ENCODE assay signal across 30 cellular contexts in genomic region chr2:221671515-221671914, GRCh38.
DNase-seq lines count a peak whose midpoint lies in the region; ATAC-seq, FAIRE-seq and TF ChIP-seq lines count a peak whose summit lies in the region.
"Had no signal": no experiment of that assay in that cellular context is flagged by ENCODE, and none has a peak within 500 bp of the region (broad histone marks: within the 10 kb centered on the region; RNA-seq: fewer than 3 reads in every experiment).

No MANE protein-coding gene starts in this region.

- H4K20me1 ChIP-seq in GM23248 (ENCODE audit: insufficient read depth) (no peaks in the 10 kb centered on the region), PC-3 (ENCODE audit: low read length) (no peaks in the 10 kb centered on the region)
- H4K20me1 ChIP-seq: BLaER1 treated with 17β-estradiol and CSF1 and Interleukin-3, amounts not matched to agents 10 nM and 100 nM had no signal

- H3K4me3 Mint-ChIP-seq in chondrocyte (ENCODE audit: unreplicated experiment) = no peak overlapping the region
- no peak overlapping the region for H3K4me3 Mint-ChIP-seq in T-helper 2 cell treated with Interferon-gamma antibody and Interleukin-4, amounts not matched to agents 5 μg/mL and 100 μg/mL, for 36 hours
- H3K4me3 Mint-ChIP-seq: activated CD4-positive, alpha-beta T cell treated with anti-CD3 and anti-CD28 coated beads, Interleukin-2, amount 10 ng/mL, durations not matched to agents 24 days and 14 days; activated naive CD4-positive, alpha-beta T cell treated with anti-CD3 and anti-CD28 coated beads, Interleukin-2, amount 10 ng/mL, durations not matched to agents 7 days and 5 days; activated T-cell treated with anti-CD3 and anti-CD28 coated beads, Interleukin-2, amount 50 U/mL, for 4 hours; nephron; T-helper 1 cell treated with Interleukin-12 subunit alpha and Interleukin-12 subunit beta and Interleukin-4 antibody, amounts not matched to agents 30 μg/mL and 1 μg/mL, for 36 hours had no signal

- H3K27me3 ChIP-seq in GM23248 (replicated peaks; ENCODE audit: insufficient read depth) (peaks cover 4% of the 10 kb centered on the region; the same call in 1 of the 2 replicates), PC-3 (ENCODE audit: low read length) (no peaks in the 10 kb centered on the region)
- H3K27me3 ChIP-seq: BLaER1 treated with 17β-estradiol and CSF1 and Interleukin-3, amounts not matched to agents 10 nM and 100 nM; pancreas; right atrium auricular region had no signal

- no peaks in the 10 kb centered on the region for H3K27me3 Mint-ChIP-seq in chondrocyte (ENCODE audit: low read depth)
- H3K27me3 Mint-ChIP-seq in T-helper 2 cell treated with Interferon-gamma antibody and Interleukin-4, amounts not matched to agents 5 μg/mL and 100 μg/mL, for 36 hours (ENCODE audit: low read depth) = no peaks in the 10 kb centered on the region
- H3K27me3 Mint-ChIP-seq: activated CD4-positive, alpha-beta T cell treated with anti-CD3 and anti-CD28 coated beads, Interleukin-2, amount 10 ng/mL, durations not matched to agents 24 days and 14 days; activated naive CD4-positive, alpha-beta T cell treated with anti-CD3 and anti-CD28 coated beads, Interleukin-2, amount 10 ng/mL, durations not matched to agents 7 days and 5 days had no signal

- peaks cover 7% of the 10 kb centered on the region for H3K4me1 Mint-ChIP-seq in chondrocyte (ENCODE audit: low read depth)
- no peaks in the 10 kb centered on the region for H3K4me1 Mint-ChIP-seq in T-helper 2 cell treated with Interferon-gamma antibody and Interleukin-4, amounts not matched to agents 5 μg/mL and 100 μg/mL, for 36 hours (ENCODE audit: low read depth)
- H3K4me1 Mint-ChIP-seq: activated CD4-positive, alpha-beta T cell treated with anti-CD3 and anti-CD28 coated beads, Interleukin-2, amount 10 ng/mL, durations not matched to agents 24 days and 14 days; activated naive CD4-positive, alpha-beta T cell treated with anti-CD3 and anti-CD28 coated beads, Interleukin-2, amount 10 ng/mL, durations not matched to agents 7 days and 5 days; nephron had no signal

- no peak for FAIRE-seq in GM19239 (lab: Jason Lieb, UNC)
- FAIRE-seq: H1, keratinocyte, pancreas, RCC 7860 had no signal

- H3F3A ChIP-seq in GM23248 (ENCODE audit: insufficient read depth) (peaks cover 10% of the 10 kb centered on the region), PC-3 (ENCODE audit: low read length, unreplicated experiment) (no peaks in the 10 kb centered on the region)

- H3K27ac ChIP-seq in GM23248 = no peak overlapping the region
- H3K27ac ChIP-seq in PC-3 (ENCODE audit: low read length) = no peak overlapping the region
- H3K27ac ChIP-seq: BLaER1 treated with 17β-estradiol and CSF1 and Interleukin-3, amounts not matched to agents 10 nM and 100 nM; pancreas; right atrium auricular region; SK-N-MC; WERI-Rb-1 had no signal

- H2AFZ ChIP-seq in GM23248 = no peak overlapping the region
- no peak overlapping the region for H2AFZ ChIP-seq in PC-3 (ENCODE audit: low read length)

- WGBS in GM23248 (ENCODE audit: low coverage in 1 of 2, low lambda C conversion rate in 2 of 2, missing lambda C conversion rate in 2 of 2), 2 experiments = 31 to 34% methylated on average over 4 of the region's 4 CpGs

- no peaks in the 10 kb centered on the region for H3K9me3 ChIP-seq in GM23248 (ENCODE audit: low read depth)
- H3K9me3 ChIP-seq in PC-3 (ENCODE audit: low read length) = no peaks in the 10 kb centered on the region
- H3K9me3 ChIP-seq: BLaER1 treated with 17β-estradiol and CSF1 and Interleukin-3, amounts not matched to agents 10 nM and 100 nM; pancreas; right atrium auricular region had no signal

- in situ Hi-C loops in GM23248 (cut with MboI) = no loop called here

- no peaks in the 10 kb centered on the region for H3K9me3 Mint-ChIP-seq in chondrocyte (ENCODE audit: low read depth)
- no peaks in the 10 kb centered on the region for H3K9me3 Mint-ChIP-seq in T-helper 2 cell treated with Interferon-gamma antibody and Interleukin-4, amounts not matched to agents 5 μg/mL and 100 μg/mL, for 36 hours
- H3K9me3 Mint-ChIP-seq: activated CD4-positive, alpha-beta T cell treated with anti-CD3 and anti-CD28 coated beads, Interleukin-2, amount 10 ng/mL, durations not matched to agents 24 days and 14 days; activated naive CD4-positive, alpha-beta T cell treated with anti-CD3 and anti-CD28 coated beads, Interleukin-2, amount 10 ng/mL, durations not matched to agents 7 days and 5 days; T-helper 1 cell treated with Interleukin-12 subunit alpha and Interleukin-12 subunit beta and Interleukin-4 antibody, amounts not matched to agents 30 μg/mL and 1 μg/mL, for 36 hours had no signal

- H3K4me2 ChIP-seq in GM23248 (ENCODE audit: unreplicated experiment) = no peak overlapping the region
- no peak overlapping the region for H3K4me2 ChIP-seq in PC-3 (ENCODE audit: low read length)
- H3K4me2 ChIP-seq: BLaER1 treated with 17β-estradiol and CSF1 and Interleukin-3, amounts not matched to agents 10 nM and 100 nM had no signal

- peak; percentile 71 for ATAC-seq in PC-3
- ATAC-seq: activated T-cell treated with anti-CD3 and anti-CD28 coated beads, Interleukin-2, amount 50 U/mL, for 4 hours; pancreas had no signal

- H3K4me3 ChIP-seq in GM23248 = no peak overlapping the region
- no peak overlapping the region for H3K4me3 ChIP-seq in PC-3 (ENCODE audit: low read length)
- H3K4me3 ChIP-seq: BLaER1 treated with 17β-estradiol and CSF1 and Interleukin-3, amounts not matched to agents 10 nM and 100 nM; pancreas; right atrium auricular region; SK-N-MC had no signal

- H3K9ac ChIP-seq in GM23248 (no peak overlapping the region), PC-3 (ENCODE audit: low read length) (no peak overlapping the region)
- H3K9ac ChIP-seq: BLaER1 treated with 17β-estradiol and CSF1 and Interleukin-3, amounts not matched to agents 10 nM and 100 nM had no signal

- BruUV-seq in PC-3 (replicated peaks; lab: Mats Ljungman, UMichigan) = no TSS peak

- H3K27ac Mint-ChIP-seq in chondrocyte (ENCODE audit: unreplicated experiment) = peak overlapping the region; percentile 12
- no peak overlapping the region for H3K27ac Mint-ChIP-seq in T-helper 2 cell treated with Interferon-gamma antibody and Interleukin-4, amounts not matched to agents 5 μg/mL and 100 μg/mL, for 36 hours
- H3K27ac Mint-ChIP-seq: activated CD4-positive, alpha-beta T cell treated with anti-CD3 and anti-CD28 coated beads, Interleukin-2, amount 10 ng/mL, durations not matched to agents 24 days and 14 days; activated naive CD4-positive, alpha-beta T cell treated with anti-CD3 and anti-CD28 coated beads, Interleukin-2, amount 10 ng/mL, durations not matched to agents 7 days and 5 days; nephron; T-helper 1 cell treated with Interleukin-12 subunit alpha and Interleukin-12 subunit beta and Interleukin-4 antibody, amounts not matched to agents 30 μg/mL and 1 μg/mL, for 36 hours had no signal

- H3K36me3 ChIP-seq in GM23248 (ENCODE audit: low read depth) = no peaks in the 10 kb centered on the region
- no peaks in the 10 kb centered on the region for H3K36me3 ChIP-seq in PC-3 (ENCODE audit: low read depth, low read length)
- H3K36me3 ChIP-seq: BLaER1 treated with 17β-estradiol and CSF1 and Interleukin-3, amounts not matched to agents 10 nM and 100 nM; pancreas; right atrium auricular region; WERI-Rb-1 had no signal

- peak; percentile 13 for DNase-seq in GM23248
- DNase-seq in PC-3 = peak; percentile 60
- DNase-seq in chondrocyte (ENCODE audit: low spot score) = no peak
- DNase-seq in iris pigment epithelial cell (ENCODE audit: low read depth) = peak; percentile 1
- no peak for DNase-seq in activated naive CD4-positive, alpha-beta T cell (lab: John Stamatoyannopoulos, UW)
- DNase-seq in CD1c-positive myeloid dendritic cell (ENCODE audit: extremely low spot score) = no peak
- DNase-seq in GM19239 (ENCODE audit: insufficient read length, low spot score) = no peak
- no peak for DNase-seq in T-helper 2 cell treated with Interferon-gamma antibody and Interleukin-4, amounts not matched to agents 5 μg/mL and 100 μg/mL, for 36 hours (ENCODE audit: low spot score)
- DNase-seq: activated CD4-positive, alpha-beta T cell treated with anti-CD3 and anti-CD28 coated beads, Interleukin-2, amount 10 ng/mL, durations not matched to agents 24 days and 14 days; activated naive CD4-positive, alpha-beta T cell treated with anti-CD3 and anti-CD28 coated beads, Interleukin-2, amount 10 ng/mL, durations not matched to agents 7 days and 5 days; activated T-cell treated with anti-CD3 and anti-CD28 coated beads, Interleukin-2, amount 50 U/mL, for 4 hours; anterior cingulate cortex; cerebellar nuclear complex; Kasumi-1; NCI-H1092; NCI-H187 treated with DMSO at 0.1 percent for 48 hours; NCI-H526; pancreas; stimulated activated CD4-positive, alpha-beta T cell treated with anti-CD3 and anti-CD28 coated beads, Interleukin-12 subunit alpha, Interleukin-12 subunit beta, amount 100 ng/mL, for 4 hours; stimulated activated CD4-positive, alpha-beta T cell treated with anti-CD3 and anti-CD28 coated beads, Interleukin-4, amount 100 ng/mL, for 4 hours; stimulated activated naive CD4-positive, alpha-beta T cell; WERI-Rb-1 had no signal

- H3K36me3 Mint-ChIP-seq in chondrocyte (ENCODE audit: low read depth) = no peaks in the 10 kb centered on the region
- no peaks in the 10 kb centered on the region for H3K36me3 Mint-ChIP-seq in T-helper 2 cell treated with Interferon-gamma antibody and Interleukin-4, amounts not matched to agents 5 μg/mL and 100 μg/mL, for 36 hours (ENCODE audit: low read depth)
- H3K36me3 Mint-ChIP-seq: activated naive CD4-positive, alpha-beta T cell treated with anti-CD3 and anti-CD28 coated beads, Interleukin-2, amount 10 ng/mL, durations not matched to agents 7 days and 5 days had no signal

- intact Hi-C loops in PC-3 (cut with micrococcal nuclease) = no loop called here

- TF ChIP-seq CTCF in PC-3 (conservative IDR thresholded peaks at IDR 0.05; ENCODE audit: low read depth, low read length) (no peak), chondrocyte (IDR thresholded peaks at IDR 0.05) (no peak)

- CTCF ChIA-PET in PC-3 (lab: Charles Lee) = no interaction called here

- no peaks in the 10 kb centered on the region for H3K79me2 ChIP-seq in GM23248 (ENCODE audit: insufficient read depth)
- no peaks in the 10 kb centered on the region for H3K79me2 ChIP-seq in PC-3 (ENCODE audit: low read length)

- H3K9me2 ChIP-seq in GM23248 (ENCODE audit: insufficient read depth) (no peaks in the 10 kb centered on the region), PC-3 (replicated peaks; ENCODE audit: low read length) (no peaks in the 10 kb centered on the region)

- H3K4me1 ChIP-seq in GM23248 (ENCODE audit: insufficient read depth) (peaks cover 4% of the 10 kb centered on the region; the same call in 1 of the 2 replicates), PC-3 (ENCODE audit: insufficient read depth, low read length) (no peaks in the 10 kb centered on the region)
- H3K4me1 ChIP-seq: BLaER1 treated with 17β-estradiol and CSF1 and Interleukin-3, amounts not matched to agents 10 nM and 100 nM; pancreas; right atrium auricular region had no signal

- POLR2A ChIA-PET in PC-3 (lab: Charles Lee; ENCODE audit: unreplicated experiment) = no interaction called here

Comparison
In these comparisons a context has a peak if more than half of its experiments do, and no peak if none do; other contexts are left out.
1. DNase-seq: peak in GM23248 (single experiment), PC-3 (single experiment) and iris pigment epithelial cell (single experiment); none in chondrocyte (single experiment), activated naive CD4-positive, alpha-beta T cell (0 of 4), CD1c-positive myeloid dendritic cell (single experiment), GM19239 (single experiment) and T-helper 2 cell treated with Interferon-gamma antibody and Interleukin-4, amounts not matched to agents 5 μg/mL and 100 μg/mL, for 36 hours (single experiment).